11 cellular contexts compared by ENCODE assay signal in genomic region chr20:63453029-63453523, GRCh38. TPM values are rescaled to one million over a fixed set of nuclear protein-coding genes. Genes with fewer than 3 reads are reported as not detected.
DNase-seq lines count a peak whose midpoint lies in the region; ATAC-seq, FAIRE-seq and TF ChIP-seq lines count a peak whose summit lies in the region.
"Had no signal": no experiment of that assay in that cellular context is flagged by ENCODE, and none has a peak within 500 bp of the region (broad histone marks: within the 10 kb centered on the region; RNA-seq: fewer than 3 reads in every experiment).

No MANE protein-coding gene starts in this region.

- H3K9me2 ChIP-seq in PC-9 (ENCODE audit: insufficient read depth): no peaks in the 10 kb centered on the region

- no peak overlapping the region for H3K4me3 Mint-ChIP-seq in H9
- no peak overlapping the region for H3K4me3 Mint-ChIP-seq in activated CD8-positive, alpha-beta T cell treated with anti-CD3 and anti-CD28 coated beads for 36 hours
- H3K4me3 Mint-ChIP-seq: activated naive CD4-positive, alpha-beta T cell treated with anti-CD3 and anti-CD28 coated beads, Interleukin-2, amount 50 U/mL, for 24 hours had no signal

- no peak overlapping the region; a peak in 1 of 7 replicates for H3K27ac Mint-ChIP-seq in H9
- no peak overlapping the region for H3K27ac Mint-ChIP-seq in activated CD8-positive, alpha-beta T cell treated with anti-CD3 and anti-CD28 coated beads for 36 hours
- H3K27ac Mint-ChIP-seq: activated naive CD4-positive, alpha-beta T cell treated with anti-CD3 and anti-CD28 coated beads, Interleukin-2, amount 50 U/mL, for 24 hours had no signal

- no peaks in the 10 kb centered on the region; the same call in 1 of the 2 replicates for H3K4me1 ChIP-seq in H9 (ENCODE audit: insufficient read depth, low read length)
- H3K4me1 ChIP-seq in mesendoderm (ENCODE audit: control insufficient read depth, low read depth, low read length): peaks cover 9% of the 10 kb centered on the region
- peaks cover 10% of the 10 kb centered on the region for H3K4me1 ChIP-seq in PC-9 (replicated peaks; ENCODE audit: insufficient read depth)

- H2AK5ac ChIP-seq in H9 (ENCODE audit: insufficient read length, low read length): no peak overlapping the region
- no peak overlapping the region for H2AK5ac ChIP-seq in mesendoderm (ENCODE audit: low read length)

- H3K14ac ChIP-seq in H9 (ENCODE audit: insufficient read depth, low read length): no peak overlapping the region; the same call in 1 of the 2 replicates

- no peak overlapping the region for H3K18ac ChIP-seq in H9 (ENCODE audit: insufficient read length, low read depth, low read length)
- H3K18ac ChIP-seq in mesendoderm (ENCODE audit: low read length): no peak overlapping the region

- H3K79me1 ChIP-seq in H9 (ENCODE audit: insufficient read depth, low read depth, low read length, poor library complexity, severe bottlenecking) (no peaks in the 10 kb centered on the region), mesendoderm (ENCODE audit: low read length) (peaks cover 14% of the 10 kb centered on the region)

- CTCF ChIA-PET in activated CD8-positive, alpha-beta T cell treated with anti-CD3 and anti-CD28 coated beads for 36 hours (lab: Charles Lee): interaction anchor here (0.7 kb wide), 2 partner anchors 11 to 65 kb away, joined by 3 read pairs; no protein-coding TSS in a partner anchor
- CTCF ChIA-PET in PC-9 (lab: Charles Lee): no interaction called here

- DNase-seq in DMS153 treated with DMSO at 0.1 percent for 48 hours (lab: John Stamatoyannopoulos, UW; ENCODE audit: unreplicated experiment) (peak; percentile 17), DMS153 (lab: John Stamatoyannopoulos, UW) (no peak), H9 (peak; percentile 71), mesendoderm (no peak), D721Med (ENCODE audit: insufficient read length, low spot score) (no peak), PC-9 (no peak)
- DNase-seq in activated CD8-positive, alpha-beta T cell treated with anti-CD3 and anti-CD28 coated beads for 36 hours: peak; percentile 44
- DNase-seq: T-helper 1 cell had no signal

- no peak overlapping the region for H3T11ph ChIP-seq in H9 (ENCODE audit: low read length)

- H3K36me3 ChIP-seq in mesendoderm (ENCODE audit: control insufficient read depth, insufficient read depth, low read length): no peaks in the 10 kb centered on the region
- no peaks in the 10 kb centered on the region for H3K36me3 ChIP-seq in PC-9 (ENCODE audit: low read depth)

- POLR2A ChIA-PET in activated CD8-positive, alpha-beta T cell treated with anti-CD3 and anti-CD28 coated beads for 36 hours (lab: Charles Lee): no interaction called here
- POLR2A ChIA-PET in PC-9 (lab: Charles Lee; ENCODE audit: unreplicated experiment): no interaction called here

- FAIRE-seq in D721Med (lab: Jason Lieb, UNC): no peak
- FAIRE-seq: endothelial cell of umbilical vein had no signal

- no peak overlapping the region for H4K8ac ChIP-seq in H9 (replicated peaks; ENCODE audit: insufficient read length, low read depth, low read length)
- no peak overlapping the region for H4K8ac ChIP-seq in mesendoderm (ENCODE audit: low read depth, low read length)

- H3K23me2 ChIP-seq in H9 (ENCODE audit: insufficient read length, low read depth, low read length, poor library complexity, severe bottlenecking): no peaks in the 10 kb centered on the region

- H4K5ac ChIP-seq in H9 (ENCODE audit: insufficient read length, low read depth, low read length) (no peak overlapping the region), mesendoderm (ENCODE audit: low read length) (no peak overlapping the region)

- H2AFZ ChIP-seq in H9 (ENCODE audit: low read length) (no peak overlapping the region), PC-9 (no peak overlapping the region)

- H3K9me3 Mint-ChIP-seq in H9: no peaks in the 10 kb centered on the region
- no peaks in the 10 kb centered on the region for H3K9me3 Mint-ChIP-seq in activated CD8-positive, alpha-beta T cell treated with anti-CD3 and anti-CD28 coated beads for 36 hours
- H3K9me3 Mint-ChIP-seq: activated naive CD4-positive, alpha-beta T cell treated with anti-CD3 and anti-CD28 coated beads, Interleukin-2, amount 50 U/mL, for 24 hours had no signal

- peaks cover 0 to 10% (median 1%) of the 10 kb centered on the region in 3 experiments; a peak in 3 of 7 replicates for H3K36me3 Mint-ChIP-seq in H9 (ENCODE audit: insufficient read depth in 1 of 3, low read depth in 3 of 3)
- H3K36me3 Mint-ChIP-seq in activated CD8-positive, alpha-beta T cell treated with anti-CD3 and anti-CD28 coated beads for 36 hours (ENCODE audit: low read depth): no peaks in the 10 kb centered on the region
- H3K36me3 Mint-ChIP-seq: activated naive CD4-positive, alpha-beta T cell treated with anti-CD3 and anti-CD28 coated beads, Interleukin-2, amount 50 U/mL, for 24 hours had no signal

- TF ChIP-seq CTCF in H9 (conservative IDR thresholded peaks at IDR 0.05) (no peak), D721Med (IDR thresholded peaks at IDR 0.05; ENCODE audit: insufficient read depth, missing control alignments) (no peak), PC-9 (conservative IDR thresholded peaks at IDR 0.05) (no peak; the same call in 1 of the 2 replicates)
- peak; percentile 20 for TF ChIP-seq CTCF in activated CD8-positive, alpha-beta T cell treated with anti-CD3 and anti-CD28 coated beads for 36 hours (IDR thresholded peaks at IDR 0.05)

- intact Hi-C loops in activated CD8-positive, alpha-beta T cell treated with anti-CD3 and anti-CD28 coated beads for 36 hours (cut with micrococcal nuclease): no loop called here
- intact Hi-C loops in PC-9 (cut with micrococcal nuclease; ENCODE audit: unreplicated experiment): no loop called here

- H3K4me1 Mint-ChIP-seq in H9: peaks cover 19 to 49% of the 10 kb centered on the region in 2 experiments
- no peaks in the 10 kb centered on the region for H3K4me1 Mint-ChIP-seq in activated CD8-positive, alpha-beta T cell treated with anti-CD3 and anti-CD28 coated beads for 36 hours (ENCODE audit: low read depth)

- no peak overlapping the region for H2BK120ac ChIP-seq in H9 (ENCODE audit: low read depth, low read length, poor library complexity, severe bottlenecking)
- no peak overlapping the region for H2BK120ac ChIP-seq in mesendoderm (ENCODE audit: low read depth, low read length)

- H3K23ac ChIP-seq in H9 (ENCODE audit: insufficient read length, low read depth, low read length) (no peak overlapping the region), mesendoderm (ENCODE audit: low read length) (no peak overlapping the region)

- H3K79me2 ChIP-seq in H9 (ENCODE audit: insufficient read depth, low read length) (no peaks in the 10 kb centered on the region; the same call in 1 of the 2 replicates), mesendoderm (ENCODE audit: control insufficient read depth, insufficient read depth, low read length) (peaks cover 4% of the 10 kb centered on the region), PC-9 (ENCODE audit: low read depth) (no peaks in the 10 kb centered on the region)

- H3K27me3 Mint-ChIP-seq in H9 (ENCODE audit: low read depth): no peaks in the 10 kb centered on the region
- peaks cover 21% of the 10 kb centered on the region for H3K27me3 Mint-ChIP-seq in activated CD8-positive, alpha-beta T cell treated with anti-CD3 and anti-CD28 coated beads for 36 hours

- no peak overlapping the region for H4K91ac ChIP-seq in H9 (ENCODE audit: insufficient read length, low read depth, low read length)

- H3K56ac ChIP-seq in H9 (ENCODE audit: insufficient read length, low read depth, low read length) (no peak overlapping the region), mesendoderm (ENCODE audit: low read length) (peak overlapping the region; percentile 56)

- WGBS in H9 (ENCODE audit: extremely low coverage, insufficient read length, low lambda C conversion rate): no CpG with 5 or more reads among the region's 35 CpGs
- no CpG with 5 or more reads among the region's 35 CpGs for WGBS in mesendoderm (ENCODE audit: extremely low coverage, insufficient coverage, low lambda C conversion rate)

- H3K27me3 ChIP-seq in H9 (ENCODE audit: insufficient read depth, low read length) (no peaks in the 10 kb centered on the region), mesendoderm (ENCODE audit: insufficient read depth, low read length, poor library complexity) (no peaks in the 10 kb centered on the region), PC-9 (ENCODE audit: insufficient read depth, low read depth) (peaks cover 50% of the 10 kb centered on the region)

- H2BK15ac ChIP-seq in H9 (ENCODE audit: low read depth, low read length) (no peak overlapping the region), mesendoderm (replicated peaks; ENCODE audit: low read depth) (no peak overlapping the region)

- no peak overlapping the region for H3K4ac ChIP-seq in H9 (ENCODE audit: low read depth, low read length)
- no peak overlapping the region for H3K4ac ChIP-seq in mesendoderm (ENCODE audit: low read depth, low read length)

- H3K4me2 ChIP-seq in H9 (ENCODE audit: insufficient read depth, insufficient read length, low read length): no peak overlapping the region
- H3K4me2 ChIP-seq in mesendoderm (ENCODE audit: low read length): no peak overlapping the region
- no peak overlapping the region for H3K4me2 ChIP-seq in PC-9

- BruUV-seq in PC-9 (replicated peaks; lab: Mats Ljungman, UMichigan): no TSS peak

- H2BK20ac ChIP-seq in H9 (ENCODE audit: low read depth, low read length, poor library complexity, severe bottlenecking): no peak overlapping the region

- no peaks in the 10 kb centered on the region for H3F3A ChIP-seq in PC-9 (ENCODE audit: insufficient read depth, low read depth)

- H2BK12ac ChIP-seq in H9 (ENCODE audit: insufficient read length, low read depth, low read length): no peak overlapping the region

- H3K27ac ChIP-seq in H9 (ENCODE audit: insufficient read length, low read depth, low read length): no peak overlapping the region
- H3K27ac ChIP-seq in mesendoderm (ENCODE audit: low read depth, low read length): no peak overlapping the region
- H3K27ac ChIP-seq in PC-9: no peak overlapping the region

- H4K20me1 ChIP-seq in H9 (ENCODE audit: control insufficient read depth, insufficient read depth, insufficient read length) (peaks cover 2% of the 10 kb centered on the region), PC-9 (ENCODE audit: insufficient read depth) (no peaks in the 10 kb centered on the region; the same call in 1 of the 2 replicates)

- H3K9me3 ChIP-seq in H9 (ENCODE audit: control insufficient read depth, low read depth, low read length) (no peaks in the 10 kb centered on the region), PC-9 (ENCODE audit: insufficient read depth, low read depth) (no peaks in the 10 kb centered on the region)

- ATAC-seq in activated CD8-positive, alpha-beta T cell treated with anti-CD3 and anti-CD28 coated beads for 36 hours: peak; percentile 67
- no peak for ATAC-seq in HG03521 (IDR thresholded peaks at IDR 0.05; ENCODE audit: unreplicated experiment)

- H2BK5ac ChIP-seq in H9 (ENCODE audit: insufficient read length, low read length) (no peak overlapping the region), mesendoderm (ENCODE audit: low read length) (no peak overlapping the region)

- H3K9ac ChIP-seq in H9 (ENCODE audit: extremely low read depth, insufficient read length, low read length) (no peak overlapping the region), mesendoderm (ENCODE audit: low read length) (no peak overlapping the region)

- H3K4me3 ChIP-seq in mesendoderm (ENCODE audit: low read length) (no peak overlapping the region), PC-9 (no peak overlapping the region)

RNA-seq across cellular contexts. Expression of gene KCNQ2, which starts 19.4 kb away (rescaled TPM):
- 69.2 and 71.5 TPM in 2 replicates for total RNA-seq in H9 (2021)
- not detected for total RNA-seq in activated CD8-positive, alpha-beta T cell treated with anti-CD3 and anti-CD28 coated beads for 36 hours
- 20.9 TPM for polyA plus RNA-seq in mesendoderm (2013, experiment 1 of 2)
- 20.4 TPM for polyA plus RNA-seq in mesendoderm (2013, experiment 2 of 2)
- total RNA-seq in PC-9 (2021): 0.30 TPM in 1 of 2 replicates, not detected in the other
- total RNA-seq: endothelial cell of umbilical vein had no signal
- polyA plus RNA-seq: endothelial cell of umbilical vein had no signal

RNA-seq across cellular contexts. Expression of gene EEF1A2, which starts 45.8 kb away (rescaled TPM):
- total RNA-seq in H9 (2021) (25.8 and 27.4 TPM in 2 replicates), PC-9 (2021) (75.2 and 90.2 TPM in 2 replicates)
- total RNA-seq in activated CD8-positive, alpha-beta T cell treated with anti-CD3 and anti-CD28 coated beads for 36 hours: 1 to 10 TPM; 1.4 to 2.2 TPM
- 8.6 TPM for polyA plus RNA-seq in mesendoderm (2013, experiment 1 of 2)
- 9.6 TPM for polyA plus RNA-seq in mesendoderm (2013, experiment 2 of 2)

Comparison
In these comparisons a context has a peak if more than half of its experiments do, and no peak if none do; other contexts are left out.
1. DNase-seq: peak in DMS153 treated with DMSO at 0.1 percent for 48 hours (single experiment), H9 (single experiment) and activated CD8-positive, alpha-beta T cell treated with anti-CD3 and anti-CD28 coated beads for 36 hours (single experiment); none in DMS153 (single experiment), mesendoderm (single experiment), D721Med (single experiment) and PC-9 (0 of 2).
2. RNA of gene KCNQ2, which starts 19.4 kb away (total RNA-seq): 69.2 to 71.5 TPM in H9; not detected in activated CD8-positive, alpha-beta T cell treated with anti-CD3 and anti-CD28 coated beads for 36 hours and 0.30 TPM in PC-9; every median in the first group is over 10 times any median in the second.